ENCODE assay signal across 8 cellular contexts in genomic region chr18:80245781-80246655, GRCh38. TPM values are rescaled to one million over a fixed set of nuclear protein-coding genes. Genes with fewer than 3 reads are reported as not detected.
A peak's percentile ranks its signal among the peaks of the same experiment; 100 is the strongest.
DNase-seq lines count a peak whose midpoint lies in the region; ATAC-seq and TF ChIP-seq lines count a peak whose summit lies in the region.

No MANE protein-coding gene starts in this region.

- peak overlapping the region; percentile 72 for H3K27ac ChIP-seq in RWPE2 (ENCODE audit: poor library complexity, severe bottlenecking)

- TF ChIP-seq CTCF in RWPE2 (IDR thresholded peaks at IDR 0.05; ENCODE audit: poor library complexity, severe bottlenecking), result no peak
- TF ChIP-seq CTCF in fibroblast of the aortic adventitia (IDR thresholded peaks at IDR 0.05; ENCODE audit: insufficient read depth, low read length), result no peak

- DNase-seq in HAP-1 (ENCODE audit: low spot score in 2 of 2), result peak in 1 of 2 experiments; percentile 71
- DNase-seq in RWPE2 (ENCODE audit: low spot score), result peak; percentile 82
- no peak for DNase-seq in fibroblast of the aortic adventitia (ENCODE audit: low read depth)
- DNase-seq in retina, result peak; percentile 64
- no peak for DNase-seq in cerebellar cortex (ENCODE audit: low spot score)
- DNase-seq in hepatic stellate cell (ENCODE audit: low spot score), result no peak

- in situ Hi-C loops in HAP-1 (cut with MboI; ENCODE audit: low sequenced_read_pairs), result no loop called here

- H3K9me3 ChIP-seq in HAP-1 (no peaks in the 10 kb centered on the region), RWPE2 (ENCODE audit: severe bottlenecking) (no peaks in the 10 kb centered on the region)

- H3K27me3 ChIP-seq in HAP-1 (ENCODE audit: low read depth) (no peaks in the 10 kb centered on the region), RWPE2 (ENCODE audit: insufficient read depth, poor library complexity, severe bottlenecking) (no peaks in the 10 kb centered on the region)

- no peaks in the 10 kb centered on the region for H3K4me1 ChIP-seq in HAP-1
- peaks cover 15% of the 10 kb centered on the region for H3K4me1 ChIP-seq in RWPE2 (ENCODE audit: insufficient read depth, poor library complexity, severe bottlenecking)

- ATAC-seq in RWPE2 (ENCODE audit: low read depth), result peak; percentile 57
- no peak for ATAC-seq in HG02798 (IDR thresholded peaks at IDR 0.05; ENCODE audit: poor library complexity, unreplicated experiment)
- ATAC-seq in GM21390 (IDR thresholded peaks at IDR 0.05; ENCODE audit: unreplicated experiment), result no peak

- H3K4me3 ChIP-seq in HAP-1 (peak overlapping the region; percentile 73), RWPE2 (ENCODE audit: severe bottlenecking) (peak overlapping the region; percentile 74), fibroblast of the aortic adventitia (ENCODE audit: low read depth, low read length) (peak overlapping the region; percentile 69)

- H3K36me3 ChIP-seq in HAP-1 (replicated peaks) (no peaks in the 10 kb centered on the region), RWPE2 (ENCODE audit: low read depth) (no peaks in the 10 kb centered on the region)

RNA-seq across cellular contexts. Expression of gene PARD6G, which starts 1.3 kb away (rescaled TPM):
- 0.54 and 2.5 TPM in 2 replicates for total RNA-seq in fibroblast of the aortic adventitia (ENCODE audit: low replicate concordance)

Comparison
In these comparisons a context has a peak if more than half of its experiments do, and no peak if none do; other contexts are left out.
1. DNase-seq: peak in RWPE2 (single experiment) and retina (single experiment); none in fibroblast of the aortic adventitia (single experiment), cerebellar cortex (single experiment) and hepatic stellate cell (single experiment).
2. Peak in every context shown above with its lines, with median percentiles within 50 percentile points of each other: H3K4me3 ChIP-seq.